20 cellular contexts compared by ENCODE assay signal in genomic region chrX:110588853-110589252, GRCh38.
DNase-seq lines count a peak whose midpoint lies in the region; ATAC-seq, FAIRE-seq and TF ChIP-seq lines count a peak whose summit lies in the region.
"Had no signal": no experiment of that assay in that cellular context is flagged by ENCODE, and none has a peak within 500 bp of the region (broad histone marks: within the 10 kb centered on the region; RNA-seq: fewer than 3 reads in every experiment).

No MANE protein-coding gene starts in this region.

- CTCF ChIA-PET in SK-N-SH (lab: Yijun Ruan, JAX): no interaction called here

- TF ChIP-seq CTCF in kidney (IDR thresholded peaks at IDR 0.05; ENCODE audit: borderline replicate concordance, extremely low read depth, insufficient read depth) (no peak), pancreas (IDR thresholded peaks at IDR 0.05) (no peak), SK-N-SH (IDR thresholded peaks at IDR 0.05) (no peak)

- no peak for TF ChIP-seq RAD21 in SK-N-SH (IDR thresholded peaks at IDR 0.05; ENCODE audit: low read length)

- intact Hi-C loops in kidney (cut with DNase I) (no loop called here), pancreas (cut with DNase I) (no loop called here)

- H3K9ac ChIP-seq in kidney (ENCODE audit: low read length in 2 of 2) (no peak overlapping the region), SK-N-SH (no peak overlapping the region)

- H4K20me1 ChIP-seq in SK-N-SH (ENCODE audit: insufficient read depth): no peaks in the 10 kb centered on the region

- POLR2A ChIA-PET in SK-N-SH (lab: Yijun Ruan, JAX): no interaction called here

- peak; percentile 65 to 80 (median 74) for ATAC-seq in pancreas
- ATAC-seq: GM23338 had no signal

- H3F3A ChIP-seq in SK-N-SH (replicated peaks; ENCODE audit: insufficient read depth): no peaks in the 10 kb centered on the region

- 24 to 36% methylated on average over 2 of the region's 2 CpGs for WGBS in pancreas, 2 donors
- 65% methylated on average over 2 of the region's 2 CpGs for WGBS in SK-N-SH (ENCODE audit: low lambda C conversion rate)

- H3K4me1 ChIP-seq in kidney (ENCODE audit: control insufficient read depth in 1 of 2, insufficient read depth in 1 of 2, low read depth in 1 of 2, low read length in 2 of 2): no peaks in the 10 kb centered on the region
- peaks cover 0 to 8% (median 5%) of the 10 kb centered on the region in 3 donors for H3K4me1 ChIP-seq in pancreas
- H3K4me1 ChIP-seq in SK-N-SH (ENCODE audit: control insufficient read depth in 1 of 2, insufficient read depth in 2 of 2, low read depth in 1 of 2, low read length in 1 of 2): no peaks in the 10 kb centered on the region
- H3K4me1 ChIP-seq: BE2C had no signal

- no peaks in the 10 kb centered on the region for H3K9me2 ChIP-seq in SK-N-SH

- FAIRE-seq in kidney (lab: Jason Lieb, UNC): peak; percentile 15
- no peak for FAIRE-seq in pancreas (lab: Jason Lieb, UNC)
- FAIRE-seq: GM12891 had no signal

- DNase-seq in HT-29 (ENCODE audit: low spot score): peak; percentile 59
- DNase-seq in SW480 (ENCODE audit: low spot score): peak; percentile 58
- DNase-seq in kidney: no peak
- peak in 1 of 6 donors; percentile 3 for DNase-seq in pancreas
- DNase-seq in GOT3 (lab: John Stamatoyannopoulos, UW): no peak
- DNase-seq in T-helper 1 cell: no peak
- no peak for DNase-seq in nucleus accumbens (lab: John Stamatoyannopoulos, UW)
- DNase-seq in SK-N-SH: no peak
- DNase-seq: BE2C; CD4-positive, CD25-positive, alpha-beta regulatory T cell; HCEC 1CT; Karpas-422; MV-4-11; NCI-H2029 treated with DMSO at 0.1 percent for 48 hours; NCI-H226; RPMI8226; SHP77 had no signal

- H3K4me3 ChIP-seq in kidney (ENCODE audit: low read length in 2 of 2): no peak overlapping the region
- no peak overlapping the region for H3K4me3 ChIP-seq in pancreas
- H3K4me3 ChIP-seq in SK-N-SH (ENCODE audit: low read depth in 2 of 2, low read length in 1 of 2): no peak overlapping the region
- H3K4me3 ChIP-seq: GM23338, SK-N-MC had no signal

- H3K79me2 ChIP-seq in SK-N-SH (ENCODE audit: insufficient read depth): no peaks in the 10 kb centered on the region

- no peaks in the 10 kb centered on the region for H3K27me3 ChIP-seq in pancreas
- H3K27me3 ChIP-seq in SK-N-SH (ENCODE audit: insufficient read depth): no peaks in the 10 kb centered on the region
- H3K27me3 ChIP-seq: BE2C had no signal

- no peaks in the 10 kb centered on the region for H3K36me3 ChIP-seq in kidney (ENCODE audit: control insufficient read depth in 1 of 2, insufficient read depth in 2 of 2, low read length in 2 of 2)
- H3K36me3 ChIP-seq in pancreas: no peaks in the 10 kb centered on the region
- H3K36me3 ChIP-seq in SK-N-SH (replicated peaks in 1 of 2; ENCODE audit: control insufficient read depth in 1 of 2, insufficient read depth in 2 of 2, low read length in 1 of 2): no peaks in the 10 kb centered on the region
- H3K36me3 ChIP-seq: BE2C had no signal

- H3K9me3 ChIP-seq in kidney (ENCODE audit: control insufficient read depth in 1 of 2, low read length in 2 of 2): no peaks in the 10 kb centered on the region
- H3K9me3 ChIP-seq in pancreas: no peaks in the 10 kb centered on the region
- H3K9me3 ChIP-seq in SK-N-SH: no peaks in the 10 kb centered on the region
- H3K9me3 ChIP-seq: BE2C had no signal

- no peak overlapping the region for H3K4me2 ChIP-seq in SK-N-SH
- H3K4me2 ChIP-seq: GM23338 had no signal

- H3K27ac ChIP-seq in kidney (ENCODE audit: low read depth in 2 of 2, low read length in 2 of 2) (no peak overlapping the region), pancreas (no peak overlapping the region), SK-N-SH (ENCODE audit: low read depth in 2 of 2, low read length in 1 of 2) (no peak overlapping the region)
- H3K27ac ChIP-seq: SK-N-MC had no signal

- TF ChIP-seq EP300 in SK-N-SH (IDR thresholded peaks at IDR 0.05; ENCODE audit: borderline replicate concordance in 1 of 2, low read depth in 1 of 2, low read length in 1 of 2): no peak

- no peak overlapping the region for H2AFZ ChIP-seq in SK-N-SH (ENCODE audit: low read depth)
- H2AFZ ChIP-seq: GM23338 had no signal

TF ChIP-seq in SK-N-SH, 30 proteins besides CTCF, POLR2A, EP300 and RAD21:
- no peak for TF ChIP-seq MAX (IDR thresholded peaks at IDR 0.05; ENCODE audit: low read depth)
- no peak for TF ChIP-seq ZBTB33 (IDR thresholded peaks at IDR 0.05; ENCODE audit: borderline replicate concordance, low read depth)
- no peak for TF ChIP-seq JUND (IDR thresholded peaks at IDR 0.05)
- TF ChIP-seq NFIC (IDR thresholded peaks at IDR 0.05; ENCODE audit: borderline replicate concordance): no peak
- no peak for TF ChIP-seq FOXM1 (IDR thresholded peaks at IDR 0.05; ENCODE audit: low read depth)
- no peak for TF ChIP-seq SIN3A (IDR thresholded peaks at IDR 0.05; ENCODE audit: borderline replicate concordance, low read depth, low read length)
- no peak for TF ChIP-seq MXI1 (IDR thresholded peaks at IDR 0.05; ENCODE audit: low read depth, low read length)

Comparison
In these comparisons a context has a peak if more than half of its experiments do, and no peak if none do; other contexts are left out.
1. DNase-seq: peak in HT-29 (single experiment) and SW480 (single experiment); none in kidney (single experiment), GOT3 (single experiment), T-helper 1 cell (0 of 5), nucleus accumbens (0 of 56) and SK-N-SH (single experiment).